Comparison of ENCODE assay signal across 1 cellular context in the genomic region with DNA sequence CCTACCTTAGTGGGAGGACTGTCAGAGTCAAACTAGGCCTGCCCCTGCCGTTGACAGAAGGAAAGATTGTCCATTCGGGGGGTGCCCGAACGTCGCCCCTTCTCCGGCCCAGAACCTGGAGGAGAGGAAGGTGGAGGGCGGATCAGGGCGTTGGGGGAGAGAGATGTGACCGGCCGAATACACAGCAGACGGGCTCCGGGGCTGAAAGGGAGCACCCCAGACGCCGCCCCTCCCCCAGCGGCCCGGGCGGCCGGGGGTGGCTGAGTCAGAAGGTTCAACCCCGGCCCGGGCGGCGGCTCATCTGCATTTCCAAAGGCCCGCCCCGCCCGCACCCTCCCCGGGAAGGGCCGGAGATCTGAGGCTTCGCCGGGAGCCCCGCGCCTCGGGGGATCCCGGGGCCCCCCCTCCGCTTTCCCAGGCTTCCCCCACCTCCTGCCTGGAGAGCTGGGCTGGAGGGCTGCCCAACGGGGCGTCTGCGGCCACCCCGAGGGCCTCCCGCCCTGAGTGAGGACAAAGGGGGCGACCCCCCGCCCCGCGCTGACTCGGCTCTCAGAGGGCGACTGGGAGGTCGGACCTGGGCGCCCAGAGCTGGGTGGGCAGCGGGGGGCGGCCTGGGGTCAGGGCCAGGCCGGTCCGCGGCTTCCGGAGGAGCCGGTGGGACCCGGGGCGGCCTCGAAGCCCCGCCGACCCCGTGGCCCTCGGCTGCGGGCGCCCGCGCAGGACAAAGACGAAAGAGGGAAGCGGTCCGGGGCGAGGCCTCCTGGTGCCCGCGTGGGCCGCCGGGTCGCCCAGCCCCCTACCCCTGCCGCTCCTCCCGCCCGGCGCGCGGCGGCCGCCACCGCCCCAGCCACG.
TF ChIP-seq lines count a peak whose summit lies in the region.

No MANE protein-coding gene starts in this region.

TF ChIP-seq in HEK293, 187 proteins besides CTCF, POLR2A, EP300 and RAD21 (continued from another document and continues in another):
- TF ChIP-seq SETDB1 (IDR thresholded peaks at IDR 0.05; ENCODE audit: insufficient read length, low read length) (no peak), ZNF768 (tag by site-specific recombination; IDR thresholded peaks at IDR 0.05) (no peak), KLF1 (tag by site-specific recombination; IDR thresholded peaks at IDR 0.05) (peak; percentile 94), PATZ1 (tag by site-specific recombination; IDR thresholded peaks at IDR 0.05) (peak; percentile 99), ZFP37 (tag by site-specific recombination; IDR thresholded peaks at IDR 0.05) (peak; percentile 74; the same call in 1 of the 2 replicates), ZNF155 (tag by site-specific recombination; IDR thresholded peaks at IDR 0.05) (no peak), KLF17 (tag by site-specific recombination; IDR thresholded peaks at IDR 0.05) (peak; percentile 83), ZNF324 (tag by site-specific recombination; IDR thresholded peaks at IDR 0.05) (0 out of 2 replicates have a peak, but pooled peaks have one; percentile 61), GLIS2 (tag by site-specific recombination; IDR thresholded peaks at IDR 0.05) (peak; percentile 100), ZNF776 (tag by site-specific recombination; IDR thresholded peaks at IDR 0.05; ENCODE audit: borderline replicate concordance) (no peak), ZNF843 (tag by site-specific recombination; IDR thresholded peaks at IDR 0.05) (peak; percentile 67; the same call in 1 of the 2 replicates), ZNF623 (tag by site-specific recombination; IDR thresholded peaks at IDR 0.05) (no peak), YY2 (tag by site-specific recombination; IDR thresholded peaks at IDR 0.05) (no peak), RBAK (tag by site-specific recombination; IDR thresholded peaks at IDR 0.05) (no peak), ZNF202 (tag by site-specific recombination; IDR thresholded peaks at IDR 0.05; ENCODE audit: borderline replicate concordance) (no peak), ZNF214 (tag by site-specific recombination; IDR thresholded peaks at IDR 0.05; ENCODE audit: borderline replicate concordance) (no peak), ZNF121 (tag by site-specific recombination; IDR thresholded peaks at IDR 0.05) (no peak), MEIS1 (CRISPR knock-in tag; IDR thresholded peaks at IDR 0.05; ENCODE audit: borderline replicate concordance) (no peak), ZNF555 (tag by site-specific recombination; conservative IDR thresholded peaks at IDR 0.05) (no peak), GLI4 (tag by site-specific recombination; IDR thresholded peaks at IDR 0.05) (no peak), ZNF626 (tag by site-specific recombination; IDR thresholded peaks at IDR 0.05) (no peak), ZNF19 (tag by site-specific recombination; IDR thresholded peaks at IDR 0.05; ENCODE audit: low read depth) (no peak), IKZF3 (tag by site-specific recombination; IDR thresholded peaks at IDR 0.05) (peak; percentile 99), ZNF335 (tag by site-specific recombination; conservative IDR thresholded peaks at IDR 0.05) (peak; percentile 41; the same call in 1 of the 2 replicates), ZBTB10 (tag by site-specific recombination; IDR thresholded peaks at IDR 0.05) (peak; percentile 99), FEZF1 (tag by site-specific recombination; IDR thresholded peaks at IDR 0.05) (peak; percentile 30; the same call in 1 of the 2 replicates), ZNF664 (tag by site-specific recombination; IDR thresholded peaks at IDR 0.05) (no peak), ZNF18 (tag by site-specific recombination; IDR thresholded peaks at IDR 0.05) (peak; percentile 83), ZNF692 (tag by site-specific recombination; IDR thresholded peaks at IDR 0.05) (peak; percentile 63), SCRT2 (tag by site-specific recombination; IDR thresholded peaks at IDR 0.05) (no peak), ZBTB48 (tag by site-specific recombination; IDR thresholded peaks at IDR 0.05) (no peak; the same call in 1 of the 2 replicates), SP2 (tag by site-specific recombination; IDR thresholded peaks at IDR 0.05) (peak; percentile 72), ZNF221 (tag by site-specific recombination; IDR thresholded peaks at IDR 0.05; ENCODE audit: borderline replicate concordance) (no peak), ZNF629 (tag by site-specific recombination; IDR thresholded peaks at IDR 0.05) (peak; percentile 80), ZNF426 (tag by site-specific recombination; IDR thresholded peaks at IDR 0.05) (no peak; the same call in 1 of the 2 replicates), ZNF544 (tag by site-specific recombination; IDR thresholded peaks at IDR 0.05) (no peak), SP3 (tag by site-specific recombination; IDR thresholded peaks at IDR 0.05) (peak; percentile 84), PRDM4 (tag by site-specific recombination; IDR thresholded peaks at IDR 0.05) (peak; percentile 69; the same call in 1 of the 2 replicates), ZNF2 (tag by site-specific recombination; IDR thresholded peaks at IDR 0.05) (peak; percentile 84; the same call in 1 of the 2 replicates), WT1 (tag by site-specific recombination; IDR thresholded peaks at IDR 0.05) (peak; percentile 80), ZNF140 (tag by site-specific recombination; IDR thresholded peaks at IDR 0.05) (no peak), ZNF677 (tag by site-specific recombination; IDR thresholded peaks at IDR 0.05) (0 out of 2 replicates have a peak, but pooled peaks have one; percentile 10), ZSCAN23 (tag by site-specific recombination; IDR thresholded peaks at IDR 0.05) (0 out of 2 replicates have a peak, but pooled peaks have one; percentile 70), ZBTB7A (tag by site-specific recombination; IDR thresholded peaks at IDR 0.05; ENCODE audit: low read depth) (peak; percentile 78; the same call in 1 of the 2 replicates), ZNF391 (tag by site-specific recombination; IDR thresholded peaks at IDR 0.05; ENCODE audit: borderline replicate concordance, low read depth) (no peak), ZNF146 (tag by site-specific recombination; IDR thresholded peaks at IDR 0.05) (no peak), ZNF785 (tag by site-specific recombination; IDR thresholded peaks at IDR 0.05) (no peak), ZNF16 (tag by site-specific recombination; IDR thresholded peaks at IDR 0.05; ENCODE audit: low read depth) (no peak), ZBTB8A (tag by site-specific recombination; IDR thresholded peaks at IDR 0.05) (peak; percentile 98)
- TF ChIP-seq, protein P1, sequence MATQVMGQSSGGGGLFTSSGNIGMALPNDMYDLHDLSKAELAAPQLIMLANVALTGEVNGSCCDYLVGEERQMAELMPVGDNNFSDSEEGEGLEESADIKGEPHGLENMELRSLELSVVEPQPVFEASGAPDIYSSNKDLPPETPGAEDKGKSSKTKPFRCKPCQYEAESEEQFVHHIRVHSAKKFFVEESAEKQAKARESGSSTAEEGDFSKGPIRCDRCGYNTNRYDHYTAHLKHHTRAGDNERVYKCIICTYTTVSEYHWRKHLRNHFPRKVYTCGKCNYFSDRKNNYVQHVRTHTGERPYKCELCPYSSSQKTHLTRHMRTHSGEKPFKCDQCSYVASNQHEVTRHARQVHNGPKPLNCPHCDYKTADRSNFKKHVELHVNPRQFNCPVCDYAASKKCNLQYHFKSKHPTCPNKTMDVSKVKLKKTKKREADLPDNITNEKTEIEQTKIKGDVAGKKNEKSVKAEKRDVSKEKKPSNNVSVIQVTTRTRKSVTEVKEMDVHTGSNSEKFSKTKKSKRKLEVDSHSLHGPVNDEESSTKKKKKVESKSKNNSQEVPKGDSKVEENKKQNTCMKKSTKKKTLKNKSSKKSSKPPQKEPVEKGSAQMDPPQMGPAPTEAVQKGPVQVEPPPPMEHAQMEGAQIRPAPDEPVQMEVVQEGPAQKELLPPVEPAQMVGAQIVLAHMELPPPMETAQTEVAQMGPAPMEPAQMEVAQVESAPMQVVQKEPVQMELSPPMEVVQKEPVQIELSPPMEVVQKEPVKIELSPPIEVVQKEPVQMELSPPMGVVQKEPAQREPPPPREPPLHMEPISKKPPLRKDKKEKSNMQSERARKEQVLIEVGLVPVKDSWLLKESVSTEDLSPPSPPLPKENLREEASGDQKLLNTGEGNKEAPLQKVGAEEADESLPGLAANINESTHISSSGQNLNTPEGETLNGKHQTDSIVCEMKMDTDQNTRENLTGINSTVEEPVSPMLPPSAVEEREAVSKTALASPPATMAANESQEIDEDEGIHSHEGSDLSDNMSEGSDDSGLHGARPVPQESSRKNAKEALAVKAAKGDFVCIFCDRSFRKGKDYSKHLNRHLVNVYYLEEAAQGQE (tag by site-specific recombination; IDR thresholded peaks at IDR 0.05), result no peak; the same call in 1 of the 2 replicates
